ENCODE assay signal across 8 cellular contexts in the genomic region with DNA sequence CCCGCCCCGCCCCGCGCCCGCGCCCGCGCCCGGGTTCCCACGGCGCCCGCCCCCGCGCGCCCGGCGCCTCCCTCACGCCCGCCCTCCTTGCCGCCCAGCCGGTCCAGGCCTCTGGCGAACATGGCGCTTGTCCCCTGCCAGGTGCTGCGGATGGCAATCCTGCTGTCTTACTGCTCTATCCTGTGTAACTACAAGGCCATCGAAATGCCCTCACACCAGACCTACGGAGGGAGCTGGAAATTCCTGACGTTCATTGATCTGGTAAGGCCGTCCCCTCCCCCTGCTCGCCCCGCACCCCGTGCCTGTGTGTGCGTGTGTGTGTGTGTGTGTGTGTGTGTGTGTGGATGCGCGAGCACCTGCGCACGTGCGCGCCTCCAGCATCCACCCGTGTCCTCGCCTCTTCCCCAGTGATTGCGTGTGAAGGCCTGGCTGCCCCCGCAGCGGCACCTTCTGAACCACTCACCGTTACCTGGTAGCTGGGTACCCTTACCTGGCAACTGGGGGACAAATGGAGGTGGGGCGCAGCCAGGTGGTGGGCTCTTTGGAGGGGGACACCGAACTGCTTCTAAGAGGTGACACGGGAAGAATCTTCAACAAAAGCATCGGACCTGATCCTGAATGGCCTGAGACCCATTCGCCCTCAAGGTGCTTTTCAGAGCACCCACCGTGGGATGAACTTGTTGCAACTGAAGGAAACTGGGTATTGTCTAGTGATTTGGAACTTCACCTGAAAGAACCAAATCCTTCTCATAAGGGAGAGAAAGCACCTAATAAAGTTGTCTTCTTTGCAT. TPM values are rescaled to one million over a fixed set of nuclear protein-coding genes. Genes with fewer than 3 reads are reported as not detected.
DNase-seq lines count a peak whose midpoint lies in the region; ATAC-seq and TF ChIP-seq lines count a peak whose summit lies in the region.

A gene with protein sequence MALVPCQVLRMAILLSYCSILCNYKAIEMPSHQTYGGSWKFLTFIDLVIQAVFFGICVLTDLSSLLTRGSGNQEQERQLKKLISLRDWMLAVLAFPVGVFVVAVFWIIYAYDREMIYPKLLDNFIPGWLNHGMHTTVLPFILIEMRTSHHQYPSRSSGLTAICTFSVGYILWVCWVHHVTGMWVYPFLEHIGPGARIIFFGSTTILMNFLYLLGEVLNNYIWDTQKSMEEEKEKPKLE (plus strand): TSS at position 84 of the 791 bp plus-strand sequence. CDS start 37 bp downstream, at position 121.

- H3K36me3 ChIP-seq in HUES6 (ENCODE audit: control insufficient read depth, insufficient read depth, low read length) = no peaks in the 10 kb centered on the region
- no peaks in the 10 kb centered on the region for H3K36me3 ChIP-seq in WERI-Rb-1
- no peaks in the 10 kb centered on the region for H3K36me3 ChIP-seq in mammary epithelial cell (ENCODE audit: insufficient read depth, low read length)

- H4K20me1 ChIP-seq in mammary epithelial cell (ENCODE audit: insufficient read depth, low read length) = no peaks in the 10 kb centered on the region

- H3K27me3 ChIP-seq in HUES6 (ENCODE audit: control insufficient read depth, insufficient read depth, low read length) (no peaks in the 10 kb centered on the region), WERI-Rb-1 (ENCODE audit: insufficient read depth, low read depth, severe bottlenecking) (no peaks in the 10 kb centered on the region), mammary epithelial cell (ENCODE audit: insufficient read depth, low read length) (no peaks in the 10 kb centered on the region)

- in situ Hi-C loops in mammary epithelial cell (cut with MboI; ENCODE audit: low sequenced_read_pairs in 2 of 2) = loop anchor here in 1 of 2 donors (10.0 kb wide), 1 partner anchor 116 kb away; a partner anchor contains a TSS

- peak within 1 kb of the TSS; percentile 90 for H3K4me2 ChIP-seq in mammary epithelial cell (ENCODE audit: insufficient read depth, low read depth, low read length)

- H2AFZ ChIP-seq in mammary epithelial cell (ENCODE audit: low read depth, low read length) = peak within 1 kb of the TSS; percentile 84

- H3K9me3 ChIP-seq in HUES6 (ENCODE audit: control insufficient read depth, insufficient read depth, low read depth, low read length) (no peaks in the 10 kb centered on the region), WERI-Rb-1 (ENCODE audit: severe bottlenecking) (no peaks in the 10 kb centered on the region), mammary epithelial cell (replicated peaks; ENCODE audit: insufficient read depth, low read length) (no peaks in the 10 kb centered on the region)

- DNase-seq in DMS53 (lab: John Stamatoyannopoulos, UW) = peak; percentile 84
- DNase-seq in WERI-Rb-1 = peak; percentile 75
- DNase-seq in mammary epithelial cell = peak; percentile 75
- peak; percentile 78 to 84 for DNase-seq in left colon
- peak; percentile 22 to 57 (median 26) for DNase-seq in stimulated activated CD4-positive, alpha-beta T cell treated with anti-CD3 and anti-CD28 coated beads, Interleukin-1b, Interleukin-23, amount 100 ng/mL, for 24 hours (ENCODE audit: low read depth in 4 of 4, low spot score in 1 of 4)
- DNase-seq in islet precursor cell = no peak

- H3K79me2 ChIP-seq in mammary epithelial cell (ENCODE audit: insufficient read depth, low read length) = peaks cover 48% of the 10 kb centered on the region

- CTCF ChIA-PET in mammary epithelial cell (lab: Charles Lee; ENCODE audit: low non-redundant PET) = no interaction called here

- H3K4me3 ChIP-seq in HUES6 (ENCODE audit: low read depth, low read length) = peak within 1 kb of the TSS; percentile 93
- H3K4me3 ChIP-seq in WERI-Rb-1 (ENCODE audit: low read depth, low read length) = peak within 1 kb of the TSS; percentile 86
- H3K4me3 ChIP-seq in mammary epithelial cell (replicated peaks in 1 of 3; ENCODE audit: insufficient read depth in 1 of 3, low read depth in 2 of 3, low read length in 3 of 3) = peak within 1 kb of the TSS; percentile 74 to 88 (median 83)

- dilution Hi-C loops in mammary epithelial cell (cut with HindIII; ENCODE audit: low sequenced_read_pairs) = no loop called here

- TSS peak; percentile 8 for BruUV-seq in mammary epithelial cell (replicated peaks; lab: Mats Ljungman, UMichigan)

- TF ChIP-seq CTCF in WERI-Rb-1 (IDR thresholded peaks at IDR 0.05; ENCODE audit: low read depth, low read length) = no peak
- no peak for TF ChIP-seq CTCF in mammary epithelial cell (conservative IDR thresholded peaks at IDR 0.05 in 1 of 2, IDR thresholded peaks at IDR 0.05 in 1 of 2; ENCODE audit: extremely low read depth in 1 of 2, insufficient read depth in 1 of 2, low read depth in 1 of 2, low read length in 2 of 2)

- ATAC-seq in GM21515 (IDR thresholded peaks at IDR 0.05; ENCODE audit: unreplicated experiment) (peak; percentile 71), left colon (peak; percentile 62)

- peaks cover 44% of the 10 kb centered on the region for H3K4me1 ChIP-seq in HUES6 (ENCODE audit: control insufficient read depth, insufficient read depth, low read length)
- peaks cover 49% of the 10 kb centered on the region for H3K4me1 ChIP-seq in mammary epithelial cell (ENCODE audit: insufficient read depth, low read length)

- 14% methylated on average over 14 of the region's 50 CpGs for WGBS in mammary epithelial cell (ENCODE audit: low coverage, missing lambda C conversion rate)

- H3K27ac ChIP-seq in HUES6 (ENCODE audit: low read depth, low read length) (peak within 1 kb of the TSS; percentile 29), WERI-Rb-1 (peak within 1 kb of the TSS; percentile 74), mammary epithelial cell (ENCODE audit: insufficient read depth, low read depth, low read length) (peak within 1 kb of the TSS; percentile 98)

- intact Hi-C loops in mammary epithelial cell (cut with micrococcal nuclease) = loop anchor here (1.0 to 5.0 kb wide), 5 partner anchors 115 to 366 kb away; no protein-coding TSS in a partner anchor
- intact Hi-C loops in left colon (cut with DNase I, micrococcal nuclease) = no loop called here

- H3K9ac ChIP-seq in HUES6 (ENCODE audit: low read length) (peak within 1 kb of the TSS; percentile 79), mammary epithelial cell (ENCODE audit: insufficient read depth, low read length) (peak within 1 kb of the TSS; percentile 96)

RNA-seq across cellular contexts. Expression of the gene that starts here (rescaled TPM):
- total RNA-seq in mammary epithelial cell = 100 to 1,000 TPM in 1 of 2 donors, 10 to 100 TPM in 1; 93.9 to 113 TPM
- 93.8 TPM for polyA plus RNA-seq in mammary epithelial cell
- 135 TPM for polyA minus RNA-seq in mammary epithelial cell
- total RNA-seq in left colon = 10 to 100 TPM; 15.6 to 27.0 TPM

Comparison
In these comparisons a context has a peak if more than half of its experiments do, and no peak if none do; other contexts are left out.
1. H3K27ac ChIP-seq: peak in every context shown above with its lines; median percentile 98 in mammary epithelial cell; 74 in WERI-Rb-1; 29 in HUES6.